Comparison of ENCODE assay signal across 22 cellular contexts in the genomic region with DNA sequence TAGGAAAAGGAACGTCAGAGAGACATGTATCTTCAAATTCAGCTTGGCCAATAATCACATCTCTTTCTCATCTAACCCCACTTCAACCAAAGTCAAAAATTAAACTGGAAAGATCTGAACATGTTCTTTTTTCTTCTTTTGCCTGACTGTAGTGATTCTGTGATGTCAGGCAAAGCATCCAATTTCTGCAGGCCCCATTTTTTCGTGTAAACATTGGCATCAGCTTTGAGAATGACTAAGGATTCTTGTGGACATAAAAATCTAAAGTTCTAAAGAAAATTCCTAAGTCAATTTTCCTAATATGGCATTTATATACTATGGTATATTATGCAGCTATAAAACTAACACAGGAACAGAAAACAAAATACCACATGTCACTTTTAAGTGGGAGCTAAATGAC.
DNase-seq lines count a peak whose midpoint lies in the region; ATAC-seq and TF ChIP-seq lines count a peak whose summit lies in the region.
"Had no signal": no experiment of that assay in that cellular context is flagged by ENCODE, and none has a peak within 500 bp of the region (broad histone marks: within the 10 kb centered on the region; RNA-seq: fewer than 3 reads in every experiment).

No MANE protein-coding gene starts in this region.

- no peak for ATAC-seq in gastroesophageal sphincter
- ATAC-seq: activated CD8-positive, alpha-beta memory T cell treated with anti-CD3 and anti-CD28 coated beads, Interleukin-2, amount 10 ng/mL, durations not matched to agents 7 days and 5 days; activated T-helper 17 cell treated with anti-CD3 and anti-CD28 coated beads, Interleukin-2, amount 50 U/mL, for 72 hours; CD8-positive, alpha-beta T cell; PC-3 had no signal

- no peak for TF ChIP-seq EP300 in gastroesophageal sphincter (IDR thresholded peaks at IDR 0.05)

- H3K4me3 ChIP-seq in astrocyte of the spinal cord (ENCODE audit: low read depth, low read length) (no peak overlapping the region), gastroesophageal sphincter (no peak overlapping the region), WERI-Rb-1 (ENCODE audit: low read depth, low read length) (no peak overlapping the region)
- H3K4me3 ChIP-seq: cardiac muscle cell, mucosa of descending colon, neural progenitor cell, prostate gland, SJSA1 had no signal

- H3K4me1 ChIP-seq in gastroesophageal sphincter, result peaks cover 34 to 84% (median 52%) of the 10 kb centered on the region in 3 donors
- H3K4me1 ChIP-seq: prostate gland had no signal

- TF ChIP-seq POLR2A in gastroesophageal sphincter (IDR thresholded peaks at IDR 0.05), result no peak

- TF ChIP-seq CTCF in astrocyte of the spinal cord (IDR thresholded peaks at IDR 0.05; ENCODE audit: low read depth, low read length) (no peak), gastroesophageal sphincter (IDR thresholded peaks at IDR 0.05) (no peak), WERI-Rb-1 (IDR thresholded peaks at IDR 0.05; ENCODE audit: low read depth, low read length) (no peak), GM13977 (IDR thresholded peaks at IDR 0.05; ENCODE audit: extremely low read depth, insufficient read depth, missing control alignments) (no peak)

- H3K36me3 ChIP-seq in gastroesophageal sphincter, result no peaks in the 10 kb centered on the region
- no peaks in the 10 kb centered on the region for H3K36me3 ChIP-seq in WERI-Rb-1
- H3K36me3 ChIP-seq: cardiac muscle cell, neural progenitor cell, prostate gland, SJSA1 had no signal

- in situ Hi-C loops in astrocyte of the spinal cord (cut with HindIII; ENCODE audit: low sequenced_read_pairs), result no loop called here
- in situ Hi-C loops in GM13977 (cut with MboI; ENCODE audit: low pct_unique_long_range_greater_than_20kb, low sequenced_read_pairs, unreplicated experiment), result no loop called here

- H3K27me3 ChIP-seq in gastroesophageal sphincter (no peaks in the 10 kb centered on the region), WERI-Rb-1 (ENCODE audit: insufficient read depth, low read depth, severe bottlenecking) (peaks cover 33% of the 10 kb centered on the region)
- H3K27me3 ChIP-seq: cardiac muscle cell, neural progenitor cell, SJSA1 had no signal

- H3K9me3 ChIP-seq in gastroesophageal sphincter (no peaks in the 10 kb centered on the region), WERI-Rb-1 (ENCODE audit: severe bottlenecking) (no peaks in the 10 kb centered on the region)
- H3K9me3 ChIP-seq: mucosa of descending colon, prostate gland, SJSA1 had no signal

- H3K27ac ChIP-seq in gastroesophageal sphincter (peak overlapping the region; percentile 73 to 94 (median 80)), WERI-Rb-1 (no peak overlapping the region)
- H3K27ac ChIP-seq: cardiac muscle cell, neural progenitor cell, SJSA1 had no signal

- 16 to 37% methylated on average over 2 of the region's 2 CpGs for WGBS in gastroesophageal sphincter (ENCODE audit: low coverage in 1 of 2), 2 donors

- DNase-seq in GM03348 (ENCODE audit: low spot score) (peak; percentile 33), astrocyte of the spinal cord (ENCODE audit: low read depth, low spot score) (peak; percentile 28), stromal cell of bone marrow (ENCODE audit: low read depth) (peak; percentile 58), WERI-Rb-1 (no peak), GM13977 (ENCODE audit: low spot score) (no peak), NCI-H1417 treated with DMSO at 0.1 percent for 48 hours (lab: John Stamatoyannopoulos, UW) (no peak)
- no peak for DNase-seq in stimulated activated CD4-positive, alpha-beta T cell treated with anti-CD3 and anti-CD28 coated beads, Interleukin-1b, Interleukin-23, amount 100 ng/mL, for 48 hours
- DNase-seq: activated CD4-positive, alpha-beta T cell treated with anti-CD3 and anti-CD28 coated beads, Interleukin-2, amount 10 ng/mL, durations not matched to agents 24 days and 14 days; activated CD8-positive, alpha-beta memory T cell treated with anti-CD3 and anti-CD28 coated beads, Interleukin-2, amount 10 ng/mL, durations not matched to agents 7 days and 5 days; CD8-positive, alpha-beta T cell; DMS53; KG1; mucosa of descending colon; NCI-H1694 treated with DMSO at 0.1 percent for 48 hours; NCI-H774; PC-3 had no signal

Comparison
In these comparisons a context has a peak if more than half of its experiments do, and no peak if none do; other contexts are left out.
1. DNase-seq: peak in GM03348 (single experiment), astrocyte of the spinal cord (single experiment) and stromal cell of bone marrow (single experiment); none in WERI-Rb-1 (single experiment), stimulated activated CD4-positive, alpha-beta T cell treated with anti-CD3 and anti-CD28 coated beads, Interleukin-1b, Interleukin-23, amount 100 ng/mL, for 48 hours (single experiment), GM13977 (single experiment) and NCI-H1417 treated with DMSO at 0.1 percent for 48 hours (single experiment).